18 cellular contexts compared by ENCODE assay signal in genomic region chr5:58937031-58937681, GRCh38.
"Had no signal": no experiment of that assay in that cellular context is flagged by ENCODE, and none has a peak within 500 bp of the region (broad histone marks: within the 10 kb centered on the region; RNA-seq: fewer than 3 reads in every experiment).

No MANE protein-coding gene starts in this region.

- DNase-seq: activated CD4-positive, alpha-beta T cell treated with anti-CD3 and anti-CD28 coated beads, Interleukin-2, amount 50 U/mL, for 4 hours; activated T-cell treated with anti-CD3 and anti-CD28 coated beads, Interleukin-2, amount 50 U/mL, for 1 hour; erythroblast; hippocampal formation; immature natural killer cell; left cardiac atrium; natural killer cell; nucleus accumbens; spleen; stimulated activated CD4-positive, alpha-beta T cell treated with anti-CD3 and anti-CD28 coated beads, Interleukin-1b, Interleukin-23, amount 100 ng/mL, for 48 hours; stimulated activated naive CD4-positive, alpha-beta T cell; T-helper 2 cell; upper lobe of left lung had no signal

- H3K36me3 Mint-ChIP-seq: activated naive CD4-positive, alpha-beta T cell treated with anti-CD3 and anti-CD28 coated beads, Interleukin-2, amount 50 U/mL, for 24 hours; immature natural killer cell; natural killer cell had no signal

- H3K27me3 Mint-ChIP-seq: activated naive CD4-positive, alpha-beta T cell treated with anti-CD3 and anti-CD28 coated beads, Interleukin-2, amount 50 U/mL, for 24 hours; dendritic cell treated with granulocyte-macrophage colony-stimulating factor and Interleukin-4, amounts not matched to agents 40 ng/mL and 50 ng/mL, for 4 days had no signal

- H3K4me3 ChIP-seq: lung, prostate gland, spleen, upper lobe of left lung had no signal

- H3K9me3 Mint-ChIP-seq: activated naive CD4-positive, alpha-beta T cell treated with anti-CD3 and anti-CD28 coated beads, Interleukin-2, amount 50 U/mL, for 24 hours; central memory CD8-positive, alpha-beta T cell; dendritic cell treated with granulocyte-macrophage colony-stimulating factor and Interleukin-4, amounts not matched to agents 40 ng/mL and 50 ng/mL, for 4 days; natural killer cell had no signal

- H3K4me1 Mint-ChIP-seq: central memory CD8-positive, alpha-beta T cell; immature natural killer cell; natural killer cell had no signal

- H3K27ac Mint-ChIP-seq: activated naive CD4-positive, alpha-beta T cell treated with anti-CD3 and anti-CD28 coated beads, Interleukin-2, amount 50 U/mL, for 24 hours; dendritic cell treated with granulocyte-macrophage colony-stimulating factor and Interleukin-4, amounts not matched to agents 40 ng/mL and 50 ng/mL, for 4 days; immature natural killer cell; natural killer cell had no signal

- H3K27me3 ChIP-seq: spleen, upper lobe of left lung had no signal

- H3K27ac ChIP-seq: prostate gland, spleen, upper lobe of left lung had no signal

- H3K4me1 ChIP-seq: prostate gland, spleen, upper lobe of left lung had no signal

- H3K9me3 ChIP-seq: prostate gland, spleen, upper lobe of left lung had no signal

- H3K4me3 Mint-ChIP-seq: activated naive CD4-positive, alpha-beta T cell treated with anti-CD3 and anti-CD28 coated beads, Interleukin-2, amount 50 U/mL, for 24 hours; central memory CD8-positive, alpha-beta T cell; dendritic cell treated with granulocyte-macrophage colony-stimulating factor and Interleukin-4, amounts not matched to agents 40 ng/mL and 50 ng/mL, for 4 days; immature natural killer cell; natural killer cell had no signal

- H3K36me3 ChIP-seq: prostate gland, spleen, upper lobe of left lung had no signal
